ENCODE assay signal across 1 cellular context in the genomic region with DNA sequence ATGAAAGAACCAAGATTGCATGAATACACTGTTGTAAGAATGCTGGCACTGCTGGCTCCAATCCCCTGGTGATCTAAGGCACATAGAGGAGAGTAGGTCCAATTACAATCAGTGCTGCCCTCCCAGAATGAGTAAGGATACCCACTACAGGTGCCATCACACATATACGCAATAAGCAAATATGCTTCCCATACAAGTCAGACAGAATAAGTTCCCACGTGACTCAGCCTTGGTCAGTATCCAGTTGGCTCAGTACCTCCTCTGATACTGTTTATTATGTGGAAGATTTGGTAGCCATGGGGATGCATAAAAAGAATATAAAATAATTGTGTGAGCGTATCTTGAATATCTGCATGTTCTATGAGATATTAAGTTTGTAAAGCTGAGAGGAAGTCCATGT.
TF ChIP-seq lines count a peak whose summit lies in the region.

No MANE protein-coding gene starts in this region.

TF ChIP-seq in IMR-90, 13 proteins besides CTCF, POLR2A, EP300 and RAD21:
- TF ChIP-seq, protein P1, sequence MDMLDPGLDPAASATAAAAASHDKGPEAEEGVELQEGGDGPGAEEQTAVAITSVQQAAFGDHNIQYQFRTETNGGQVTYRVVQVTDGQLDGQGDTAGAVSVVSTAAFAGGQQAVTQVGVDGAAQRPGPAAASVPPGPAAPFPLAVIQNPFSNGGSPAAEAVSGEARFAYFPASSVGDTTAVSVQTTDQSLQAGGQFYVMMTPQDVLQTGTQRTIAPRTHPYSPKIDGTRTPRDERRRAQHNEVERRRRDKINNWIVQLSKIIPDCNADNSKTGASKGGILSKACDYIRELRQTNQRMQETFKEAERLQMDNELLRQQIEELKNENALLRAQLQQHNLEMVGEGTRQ (IDR thresholded peaks at IDR 0.05; ENCODE audit: low read depth, low read length): 0 out of 2 replicates have a peak, but pooled peaks have one; percentile 30
- TF ChIP-seq RCOR1 (IDR thresholded peaks at IDR 0.05; ENCODE audit: insufficient replicate concordance, low read length) (no peak), BHLHE40 (IDR thresholded peaks at IDR 0.05; ENCODE audit: low read depth, low read length) (no peak), MAZ (IDR thresholded peaks at IDR 0.05; ENCODE audit: borderline replicate concordance, low read depth, low read length) (no peak), CHD1 (IDR thresholded peaks at IDR 0.05; ENCODE audit: low read depth, low read length) (no peak), FOS (IDR thresholded peaks at IDR 0.05; ENCODE audit: low read depth, low read length) (no peak)
